In the genomic region with DNA sequence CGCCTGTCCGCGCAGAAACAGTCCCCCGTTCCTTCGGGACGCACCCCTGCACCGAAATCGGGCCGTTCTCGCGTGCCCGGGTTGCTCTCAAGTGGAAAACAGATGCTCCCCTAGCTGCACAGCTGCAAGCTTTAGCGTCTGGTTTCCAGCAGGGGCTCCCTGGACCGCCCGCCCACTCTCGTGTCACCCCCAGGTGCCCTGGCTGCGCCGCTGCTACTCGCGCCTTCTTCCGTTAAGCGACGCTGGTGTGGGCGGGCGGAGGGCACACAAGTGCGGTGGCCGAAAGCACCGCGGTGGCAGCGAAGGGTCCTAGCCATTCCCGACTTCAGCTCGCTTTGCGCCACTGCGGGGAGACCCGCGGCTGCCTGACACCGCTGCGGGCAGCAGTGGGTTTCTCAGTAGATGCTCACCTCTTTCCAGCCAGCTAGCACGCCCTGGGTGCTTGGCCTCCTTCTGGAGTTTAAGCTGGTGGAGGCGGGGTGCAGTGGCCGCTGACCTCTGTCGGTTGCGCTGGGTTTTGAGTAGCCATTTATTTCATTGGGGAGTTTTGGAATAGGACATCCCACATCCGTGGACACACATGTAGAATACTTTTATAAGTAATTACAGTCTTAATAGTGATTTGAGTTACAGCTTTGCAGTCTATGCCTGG, we compare ENCODE assay signal across 8 cellular contexts. TPM values are rescaled to one million over a fixed set of nuclear protein-coding genes. Genes with fewer than 3 reads are reported as not detected.
A peak's percentile ranks its signal among the peaks of the same experiment; 100 is the strongest.
DNase-seq lines count a peak whose midpoint lies in the region; ATAC-seq, FAIRE-seq and TF ChIP-seq lines count a peak whose summit lies in the region.

No MANE protein-coding gene starts in this region.

- CTCF ChIA-PET in H1 (lab: Charles Lee; ENCODE audit: partially characterized antibody), result interaction anchor here (0.6 to 1.4 kb wide), 7 partner anchors 11 to 630 kb away, joined by 3 to 5 read pairs (median 3); no protein-coding TSS in a partner anchor

- peak overlapping the region; percentile 42 for H3K56ac ChIP-seq in H1 (replicated peaks; ENCODE audit: insufficient read length, low read depth, low read length)

- peak overlapping the region; percentile 45 for H4K8ac ChIP-seq in H1 (ENCODE audit: extremely low read depth, insufficient read depth, low read length)

- H4K5ac ChIP-seq in H1 (ENCODE audit: insufficient read length, low read depth, low read length), result peak overlapping the region; percentile 69

- H3K4me1 ChIP-seq in H1 (replicated peaks in 1 of 4; ENCODE audit: control insufficient read depth in 3 of 4, insufficient read depth in 4 of 4, low read length in 3 of 4), result peaks cover 0 to 4% (median 2%) of the 10 kb centered on the region in 4 experiments; a peak in 4 of 7 replicates

- no peak overlapping the region for H3K23ac ChIP-seq in H1 (ENCODE audit: insufficient read length)

- H3K79me2 ChIP-seq in H1 (ENCODE audit: control insufficient read depth in 1 of 2, insufficient read depth in 2 of 2, low read length in 2 of 2), result peaks cover 8 to 43% of the 10 kb centered on the region in 2 experiments; a peak in 3 of 4 replicates

- H3K79me1 ChIP-seq in H1 (ENCODE audit: low read depth, low read length), result peaks cover 7% of the 10 kb centered on the region

- H2BK20ac ChIP-seq in H1 (ENCODE audit: low read length), result no peak overlapping the region

- no peak overlapping the region for H4K91ac ChIP-seq in H1 (replicated peaks; ENCODE audit: insufficient read length, low read length)

- peaks cover 12% of the 10 kb centered on the region for H3K23me2 ChIP-seq in H1 (ENCODE audit: low read depth, low read length)

- peak; percentile 49 for ATAC-seq in GM18858 (IDR thresholded peaks at IDR 0.05; ENCODE audit: unreplicated experiment)
- ATAC-seq in HG03064 (IDR thresholded peaks at IDR 0.05; ENCODE audit: low read depth, unreplicated experiment), result peak; percentile 48

- no peak overlapping the region for H2BK120ac ChIP-seq in H1 (replicated peaks; ENCODE audit: low read depth, low read length)

- DNase-seq in AG08396 (ENCODE audit: low spot score), result peak; percentile 64
- DNase-seq in NCI-H345 (lab: John Stamatoyannopoulos, UW), result peak; percentile 54
- peak; percentile 43 to 47 for DNase-seq in activated CD8-positive, alpha-beta memory T cell treated with anti-CD3 and anti-CD28 coated beads for 1 hour (ENCODE audit: extremely low read depth in 1 of 2, low read depth in 1 of 2)
- DNase-seq in H1 (ENCODE audit: low read depth in 1 of 2, low spot score in 2 of 2), result peak in 1 of 2 experiments; percentile 72
- DNase-seq in mucosa of gallbladder (ENCODE audit: low spot score), result peak; percentile 20
- DNase-seq in stimulated activated CD8-positive, alpha-beta memory T cell treated with anti-CD3 and anti-CD28 coated beads, Interleukin-4, amount 100 ng/mL, for 48 hours, result peak; percentile 84

- no peak overlapping the region for H2BK15ac ChIP-seq in H1 (ENCODE audit: low read length)

- no peak for TF ChIP-seq POLR2A in H1 (IDR thresholded peaks at IDR 0.05; ENCODE audit: control extremely low read depth in 1 of 2, low read depth in 2 of 2, low read length in 2 of 2)

- H2AFZ ChIP-seq in H1 (ENCODE audit: low read length), result peak overlapping the region; percentile 43; the same call in 1 of the 2 replicates

- TF ChIP-seq EP300 in H1 (IDR thresholded peaks at IDR 0.05; ENCODE audit: borderline replicate concordance in 1 of 2, low read depth in 2 of 2, low read length in 2 of 2), result no peak

- 0 out of 4 replicates have a peak, but pooled peaks of 1 of the 2 experiments have one; percentile 0 for TF ChIP-seq RAD21 in H1 (IDR thresholded peaks at IDR 0.05 in 1 of 2, conservative IDR thresholded peaks at IDR 0.05 in 1 of 2; ENCODE audit: low read depth in 2 of 2, low read length in 2 of 2)

- peaks cover 0 to 4% of the 10 kb centered on the region in 2 experiments for H4K20me1 ChIP-seq in H1 (replicated peaks in 1 of 2; ENCODE audit: control insufficient read depth in 1 of 2, insufficient read depth in 2 of 2, low read length in 2 of 2)

- WGBS in H1 (ENCODE audit: extremely low coverage in 1 of 2, insufficient coverage in 1 of 2, insufficient read length in 1 of 2, insufficient replicate concordance in 2 of 2, low coverage in 1 of 2, low lambda C conversion rate in 2 of 2, missing lambda C conversion rate in 1 of 2), 2 experiments, result 2% methylated on average over 39 of the region's 44 CpGs; no CpG with 5 or more reads in 1 of the 2 experiments

- H2AK5ac ChIP-seq in H1 (ENCODE audit: low read depth, low read length), result no peak overlapping the region

- FAIRE-seq in H1 (lab: Jason Lieb, UNC), result no peak

- no peak for TF ChIP-seq CTCF in H1 (IDR thresholded peaks at IDR 0.05; ENCODE audit: control extremely low read depth in 1 of 3, insufficient read depth in 1 of 3, low read depth in 1 of 3, low read length in 3 of 3)

- H2BK5ac ChIP-seq in H1 (ENCODE audit: low read depth, low read length), result peak overlapping the region; percentile 82; the same call in 1 of the 2 replicates

- H2BK12ac ChIP-seq in H1 (ENCODE audit: low read depth, low read length), result no peak overlapping the region

- peak overlapping the region; percentile 86 to 97 (median 96) for H3K4me3 ChIP-seq in H1 (ENCODE audit: extremely low read depth in 1 of 4, insufficient read depth in 2 of 4, low read depth in 3 of 4, low read length in 4 of 4)

- no peak overlapping the region for H3K14ac ChIP-seq in H1 (ENCODE audit: insufficient read length)

- H3K4me2 ChIP-seq in H1 (ENCODE audit: insufficient read depth in 1 of 2, low read depth in 2 of 2, low read length in 2 of 2), result peak overlapping the region; percentile 87 to 98

- H3K27ac ChIP-seq in H1 (ENCODE audit: low read depth, low read length), result no peak overlapping the region

- H3K9ac ChIP-seq in H1 (replicated peaks in 1 of 4; ENCODE audit: extremely low read depth in 1 of 4, low read depth in 3 of 4, low read length in 3 of 4), result peak overlapping the region; percentile 33 to 59 (median 50); a peak in 6 of 7 replicates

- H3K36me3 ChIP-seq in H1 (ENCODE audit: control insufficient read depth in 2 of 4, insufficient read depth in 4 of 4, low read length in 3 of 4), result peaks cover 0 to 3% (median under 1%) of the 10 kb centered on the region in 4 experiments; a peak in 1 of 8 replicates

- POLR2A ChIA-PET in H1 (lab: Charles Lee; ENCODE audit: partially characterized antibody), result interaction anchor here (0.5 to 1.5 kb wide), 2 partner anchors 60 to 102 kb away, joined by 3 to 4 read pairs; a partner anchor contains a TSS

- peak overlapping the region; percentile 86 for H3K18ac ChIP-seq in H1 (ENCODE audit: extremely low read depth, low read length)

- H3K27me3 ChIP-seq in H1 (replicated peaks in 1 of 4; ENCODE audit: control insufficient read depth in 3 of 4, extremely low read depth in 1 of 4, insufficient read depth in 3 of 4, low read length in 3 of 4), result no peaks in the 10 kb centered on the region

- H3K4ac ChIP-seq in H1 (replicated peaks; ENCODE audit: insufficient read length, low read depth, low read length), result no peak overlapping the region

- no peaks in the 10 kb centered on the region for H3K9me3 ChIP-seq in H1 (ENCODE audit: insufficient read depth in 2 of 2, low read depth in 1 of 2, low read length in 1 of 2)

TF ChIP-seq in H1, 55 proteins besides CTCF, POLR2A, EP300 and RAD21:
- TF ChIP-seq RBBP5 (IDR thresholded peaks at IDR 0.05; ENCODE audit: borderline replicate concordance, low read depth, low read length), result 0 out of 2 replicates have a peak, but pooled peaks have one; percentile 37
- peak; percentile 33; the same call in 1 of the 2 replicates for TF ChIP-seq TAF1 (IDR thresholded peaks at IDR 0.05; ENCODE audit: low read depth, low read length)
- TF ChIP-seq SIN3A (conservative IDR thresholded peaks at IDR 0.05 in 1 of 2, IDR thresholded peaks at IDR 0.05 in 1 of 2; ENCODE audit: low read depth in 1 of 2, low read length in 2 of 2), result 0 out of 4 replicates have a peak, but pooled peaks have one; percentile 21 to 43
- TF ChIP-seq KDM1A (IDR thresholded peaks at IDR 0.05; ENCODE audit: borderline replicate concordance, low read length), result no peak
- TF ChIP-seq SP4 (IDR thresholded peaks at IDR 0.05; ENCODE audit: low read length), result no peak
- TF ChIP-seq TBP (IDR thresholded peaks at IDR 0.05; ENCODE audit: low read depth, low read length), result peak; percentile 63
- TF ChIP-seq KDM4A (IDR thresholded peaks at IDR 0.05; ENCODE audit: low read depth, low read length, severe bottlenecking), result peak; percentile 98
- TF ChIP-seq HDAC2 (IDR thresholded peaks at IDR 0.05; ENCODE audit: borderline replicate concordance in 1 of 2, low read depth in 2 of 2, low read length in 2 of 2), result peak in 1 of 2 experiments; percentile 73; a peak in 2 of 4 replicates
- TF ChIP-seq PHF8 (conservative IDR thresholded peaks at IDR 0.05; ENCODE audit: low read depth, low read length), result peak; percentile 51
- TF ChIP-seq TEAD4 (IDR thresholded peaks at IDR 0.05; ENCODE audit: low read depth, low read length), result no peak
- peak; percentile 44 for TF ChIP-seq RNF2 (IDR thresholded peaks at IDR 0.05; ENCODE audit: borderline replicate concordance, low read depth, low read length, missing control alignments, poor library complexity, severe bottlenecking)
- TF ChIP-seq, protein P1, sequence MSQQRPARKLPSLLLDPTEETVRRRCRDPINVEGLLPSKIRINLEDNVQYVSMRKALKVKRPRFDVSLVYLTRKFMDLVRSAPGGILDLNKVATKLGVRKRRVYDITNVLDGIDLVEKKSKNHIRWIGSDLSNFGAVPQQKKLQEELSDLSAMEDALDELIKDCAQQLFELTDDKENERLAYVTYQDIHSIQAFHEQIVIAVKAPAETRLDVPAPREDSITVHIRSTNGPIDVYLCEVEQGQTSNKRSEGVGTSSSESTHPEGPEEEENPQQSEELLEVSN (IDR thresholded peaks at IDR 0.05), result peak; percentile 17; the same call in 1 of the 2 replicates
- TF ChIP-seq KDM5A (IDR thresholded peaks at IDR 0.05; ENCODE audit: low read length), result no peak

RNA-seq across cellular contexts. Expression of a gene that starts 0.8 kb away (rescaled TPM):
- total RNA-seq in H1 (2021; fragmentation: NEBNext Ultra II Directional; extraction: Animal tissue kit (Norgen Biotek cat#: 25700)), result 6.2 and 6.8 TPM in 2 replicates
- 1.5 TPM in 2 replicates for polyA plus RNA-seq in H1 (2011; rRNA removed)
- polyA plus RNA-seq in H1 (2011; cell fraction: cytosol; rRNA removed), result 1.9 TPM
- 3.7 TPM for polyA plus RNA-seq in H1 (2011; cell fraction: nucleus; rRNA removed)
- polyA plus RNA-seq in H1 (2012, experiment 1 of 2), result 2.1 to 3.5 TPM (median 2.8 TPM) in 4 replicates
- 0.20 TPM for polyA plus RNA-seq in H1 (2012, experiment 2 of 2)
- 1.6 TPM for polyA plus RNA-seq in H1 (2013, experiment 1 of 2)
- polyA plus RNA-seq in H1 (2013, experiment 2 of 2), result 1.7 TPM
- polyA minus RNA-seq in H1 (2011; rRNA and poly(A)+ RNA removed), result 10.8 and 16.1 TPM in 2 replicates
- polyA minus RNA-seq in H1 (2011; cell fraction: cytosol; rRNA and poly(A)+ RNA removed), result 6.7 TPM
- 41.3 TPM for polyA minus RNA-seq in H1 (2011; cell fraction: nucleus; rRNA and poly(A)+ RNA removed)
- total RNA-seq in mucosa of gallbladder, result 15.0 TPM
